ENCODE assay signal across 17 cellular contexts in the genomic region with DNA sequence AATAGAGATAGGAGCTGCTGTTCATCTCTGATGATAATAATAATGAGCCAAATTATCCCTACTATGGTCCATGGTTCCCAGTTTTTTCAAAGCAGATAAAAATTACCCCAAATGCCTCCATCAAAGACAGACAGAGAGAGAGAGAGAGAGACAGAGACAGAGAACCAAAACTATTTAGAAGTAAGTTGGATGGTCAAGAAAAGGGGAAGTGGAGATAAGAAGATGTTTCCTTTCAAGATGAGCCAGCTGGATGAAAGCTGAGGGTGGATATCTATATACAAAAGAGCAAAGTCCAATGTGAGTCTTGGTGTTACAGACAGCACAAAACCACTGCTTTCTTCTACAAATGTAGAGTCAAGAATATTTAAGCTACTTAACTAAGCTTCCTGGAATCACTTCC.
A peak's percentile ranks its signal among the peaks of the same experiment; 100 is the strongest.
DNase-seq lines count a peak whose midpoint lies in the region; ATAC-seq and TF ChIP-seq lines count a peak whose summit lies in the region.
"Had no signal": no experiment of that assay in that cellular context is flagged by ENCODE, and none has a peak within 500 bp of the region (broad histone marks: within the 10 kb centered on the region; RNA-seq: fewer than 3 reads in every experiment).

No MANE protein-coding gene starts in this region.

- no peak overlapping the region for H3K27ac Mint-ChIP-seq in stimulated activated effector memory CD8-positive, alpha-beta T cell treated with anti-CD3 and anti-CD28 coated beads, Interleukin-12 subunit alpha, Interleukin-12 subunit beta, amount 100 ng/mL, for 72 hours
- H3K27ac Mint-ChIP-seq: activated CD4-positive, alpha-beta T cell treated with anti-CD3 and anti-CD28 coated beads, Interleukin-2, amount 10 ng/mL, durations not matched to agents 7 days and 5 days; activated naive CD8-positive, alpha-beta T cell; B cell had no signal

- no peaks in the 10 kb centered on the region for H3K4me1 Mint-ChIP-seq in stimulated activated effector memory CD8-positive, alpha-beta T cell treated with anti-CD3 and anti-CD28 coated beads, Interleukin-12 subunit alpha, Interleukin-12 subunit beta, amount 100 ng/mL, for 72 hours
- H3K4me1 Mint-ChIP-seq: activated CD4-positive, alpha-beta T cell treated with anti-CD3 and anti-CD28 coated beads, Interleukin-2, amount 10 ng/mL, durations not matched to agents 7 days and 5 days; B cell had no signal

- H3K4me1 ChIP-seq in left lung: no peaks in the 10 kb centered on the region
- H3K4me1 ChIP-seq: right lobe of liver had no signal

- H3K9me3 ChIP-seq in left lung: no peaks in the 10 kb centered on the region
- H3K9me3 ChIP-seq: right lobe of liver, SJCRH30 had no signal

- peak; percentile 91 for ATAC-seq in GM18505 (IDR thresholded peaks at IDR 0.05; ENCODE audit: unreplicated experiment)
- peak; percentile 95 for ATAC-seq in GM21360 (IDR thresholded peaks at IDR 0.05; ENCODE audit: unreplicated experiment)
- peak; percentile 87 for ATAC-seq in HG02981 (IDR thresholded peaks at IDR 0.05; ENCODE audit: unreplicated experiment)
- ATAC-seq in left lung: no peak
- no peak for ATAC-seq in stimulated activated effector memory CD8-positive, alpha-beta T cell treated with anti-CD3 and anti-CD28 coated beads, Interleukin-12 subunit alpha, Interleukin-12 subunit beta, amount 100 ng/mL, for 72 hours
- ATAC-seq: right lobe of liver had no signal

- no peaks in the 10 kb centered on the region for H3K36me3 ChIP-seq in left lung
- H3K36me3 ChIP-seq: right lobe of liver, SJCRH30 had no signal

- peaks cover 2% of the 10 kb centered on the region for H3K9me3 Mint-ChIP-seq in stimulated activated effector memory CD8-positive, alpha-beta T cell treated with anti-CD3 and anti-CD28 coated beads, Interleukin-12 subunit alpha, Interleukin-12 subunit beta, amount 100 ng/mL, for 72 hours
- H3K9me3 Mint-ChIP-seq: activated CD4-positive, alpha-beta T cell treated with anti-CD3 and anti-CD28 coated beads, Interleukin-2, amount 10 ng/mL, durations not matched to agents 7 days and 5 days had no signal

- TF ChIP-seq POLR2A in GM18505 (IDR thresholded peaks at IDR 0.05; ENCODE audit: borderline replicate concordance, extremely low read depth, insufficient read depth, insufficient read length): no peak

- no peaks in the 10 kb centered on the region for H3K27me3 ChIP-seq in left lung
- H3K27me3 ChIP-seq: right lobe of liver, SJCRH30 had no signal

- H3K4me3 Mint-ChIP-seq in stimulated activated effector memory CD8-positive, alpha-beta T cell treated with anti-CD3 and anti-CD28 coated beads, Interleukin-12 subunit alpha, Interleukin-12 subunit beta, amount 100 ng/mL, for 72 hours: no peak overlapping the region
- H3K4me3 Mint-ChIP-seq: activated CD4-positive, alpha-beta T cell treated with anti-CD3 and anti-CD28 coated beads, Interleukin-2, amount 10 ng/mL, durations not matched to agents 7 days and 5 days; activated naive CD8-positive, alpha-beta T cell; B cell had no signal

- no peaks in the 10 kb centered on the region for H3K36me3 Mint-ChIP-seq in stimulated activated effector memory CD8-positive, alpha-beta T cell treated with anti-CD3 and anti-CD28 coated beads, Interleukin-12 subunit alpha, Interleukin-12 subunit beta, amount 100 ng/mL, for 72 hours
- H3K36me3 Mint-ChIP-seq: activated naive CD8-positive, alpha-beta T cell had no signal

- no peak overlapping the region for H3K27ac ChIP-seq in left lung
- H3K27ac ChIP-seq in caudate nucleus (ENCODE audit: low read depth, low read length): no peak overlapping the region
- H3K27ac ChIP-seq: dorsolateral prefrontal cortex, right lobe of liver, SJCRH30 had no signal

- H3K4me3 ChIP-seq in left lung: no peak overlapping the region
- H3K4me3 ChIP-seq: dorsolateral prefrontal cortex, right lobe of liver, SJCRH30 had no signal

- intact Hi-C loops in left lung (cut with DNase I): no loop called here

- DNase-seq in NOMO-1 treated with DMSO at 0.1 percent for 48 hours (lab: John Stamatoyannopoulos, UW; ENCODE audit: unreplicated experiment): peak; percentile 63
- DNase-seq in left lung: no peak
- DNase-seq in caudate nucleus (lab: John Stamatoyannopoulos, UW): no peak
- DNase-seq in stimulated activated effector memory CD8-positive, alpha-beta T cell treated with anti-CD3 and anti-CD28 coated beads, Interleukin-12 subunit alpha, Interleukin-12 subunit beta, amount 100 ng/mL, for 72 hours (ENCODE audit: low spot score in 2 of 2): no peak
- no peak for DNase-seq in NCI-H524 (lab: John Stamatoyannopoulos, UW)
- DNase-seq: activated CD4-positive, alpha-beta T cell treated with anti-CD3 and anti-CD28 coated beads, Interleukin-2, amount 10 ng/mL, durations not matched to agents 7 days and 5 days; dorsolateral prefrontal cortex; glutamatergic neuron; midbrain; NCI-H2107; right lobe of liver; SJCRH30 had no signal

- TF ChIP-seq CTCF in left lung (IDR thresholded peaks at IDR 0.05): no peak

Comparison
In these comparisons a context has a peak if more than half of its experiments do, and no peak if none do; other contexts are left out.
1. ATAC-seq: peak in GM18505 (single experiment), GM21360 (single experiment) and HG02981 (single experiment); none in left lung (single experiment) and stimulated activated effector memory CD8-positive, alpha-beta T cell treated with anti-CD3 and anti-CD28 coated beads, Interleukin-12 subunit alpha, Interleukin-12 subunit beta, amount 100 ng/mL, for 72 hours (single experiment).